32 cellular contexts compared by ENCODE assay signal in the genomic region with DNA sequence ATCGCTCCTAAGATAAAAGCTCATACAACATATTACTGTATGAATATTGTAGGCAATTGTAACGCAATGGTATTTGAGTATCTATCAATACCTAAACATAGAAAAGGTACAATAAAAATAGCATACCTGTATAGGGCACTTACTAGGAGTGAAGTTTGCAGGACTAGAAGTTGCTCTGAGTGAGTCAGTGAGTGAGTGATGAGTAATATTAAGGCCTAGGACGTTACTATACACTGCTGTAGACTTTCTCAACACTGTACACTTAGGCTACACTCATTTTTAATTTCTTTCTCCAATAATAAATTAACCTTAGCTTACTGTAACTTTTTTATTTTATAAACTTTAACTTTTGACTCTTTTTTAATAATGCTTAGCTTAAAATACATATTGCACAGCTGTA.
"Had no signal": no experiment of that assay in that cellular context is flagged by ENCODE, and none has a peak within 500 bp of the region (broad histone marks: within the 10 kb centered on the region; RNA-seq: fewer than 3 reads in every experiment).

No MANE protein-coding gene starts in this region.

- H3K36me3 Mint-ChIP-seq: activated CD4-positive, alpha-beta memory T cell treated with anti-CD3 and anti-CD28 coated beads for 36 hours; activated naive CD4-positive, alpha-beta T cell treated with anti-CD3 and anti-CD28 coated beads, Interleukin-2, amount 10 ng/mL, durations not matched to agents 7 days and 5 days; activated naive CD8-positive, alpha-beta T cell had no signal

- ATAC-seq: activated naive CD8-positive, alpha-beta T cell treated with anti-CD3 and anti-CD28 coated beads, Interleukin-2, amount 50 U/mL, for 24 hours; activated T-cell treated with anti-CD3 and anti-CD28 coated beads, Interleukin-2, amount 50 U/mL, for 4 hours had no signal

- H3K9me3 ChIP-seq: SJCRH30 had no signal

- H3K27me3 Mint-ChIP-seq: activated B cell treated with CpG ODN at 0.5 μM for 24 hours; activated CD4-positive, alpha-beta memory T cell treated with anti-CD3 and anti-CD28 coated beads for 36 hours; activated naive CD4-positive, alpha-beta T cell treated with anti-CD3 and anti-CD28 coated beads, Interleukin-2, amount 10 ng/mL, durations not matched to agents 7 days and 5 days; activated naive CD8-positive, alpha-beta T cell; activated naive CD8-positive, alpha-beta T cell treated with anti-CD3 and anti-CD28 coated beads, Interleukin-2, amount 50 U/mL, for 24 hours had no signal

- H3K27ac Mint-ChIP-seq: activated B cell treated with CpG ODN at 0.5 μM for 24 hours; activated CD4-positive, alpha-beta memory T cell treated with anti-CD3 and anti-CD28 coated beads for 36 hours; activated naive CD4-positive, alpha-beta T cell treated with anti-CD3 and anti-CD28 coated beads, Interleukin-2, amount 10 ng/mL, durations not matched to agents 7 days and 5 days; activated naive CD8-positive, alpha-beta T cell; activated naive CD8-positive, alpha-beta T cell treated with anti-CD3 and anti-CD28 coated beads, Interleukin-2, amount 50 U/mL, for 24 hours; activated T-helper 1 cell treated with anti-CD3 and anti-CD28 coated beads, Interleukin-12 subunit alpha, Interleukin-12 subunit beta, Interleukin-2, Interleukin-4 antibody, amounts not matched to agents 30 ng/mL and 10 ng/mL and 1 ng/mL, durations not matched to agents 14 hours and 24 hours and 36 hours; T-helper 2 cell treated with Interferon-gamma antibody and Interleukin-4, amounts not matched to agents 5 μg/mL and 100 μg/mL, for 36 hours had no signal

- H3K27ac ChIP-seq: PC-9, SJCRH30, SK-N-MC, VCaP had no signal

- H3K4me2 ChIP-seq: PC-9 had no signal

- H3K27me3 ChIP-seq: SJCRH30 had no signal

- H3K9me3 Mint-ChIP-seq: activated B cell treated with CpG ODN at 0.5 μM for 24 hours; activated CD4-positive, alpha-beta memory T cell treated with anti-CD3 and anti-CD28 coated beads for 36 hours; activated naive CD4-positive, alpha-beta T cell treated with anti-CD3 and anti-CD28 coated beads, Interleukin-2, amount 10 ng/mL, durations not matched to agents 7 days and 5 days; activated naive CD8-positive, alpha-beta T cell treated with anti-CD3 and anti-CD28 coated beads, Interleukin-2, amount 50 U/mL, for 24 hours; activated T-cell treated with anti-CD3 and anti-CD28 coated beads, Interleukin-2, amount 50 U/mL, for 4 hours; activated T-helper 1 cell treated with anti-CD3 and anti-CD28 coated beads, Interleukin-12 subunit alpha, Interleukin-12 subunit beta, Interleukin-2, Interleukin-4 antibody, amounts not matched to agents 30 ng/mL and 10 ng/mL and 1 ng/mL, durations not matched to agents 14 hours and 24 hours and 36 hours; T-helper 2 cell treated with Interferon-gamma antibody and Interleukin-4, amounts not matched to agents 5 μg/mL and 100 μg/mL, for 36 hours had no signal

- H3K4me3 ChIP-seq: PC-9, SJCRH30, SK-N-MC had no signal

- H3K4me1 Mint-ChIP-seq: activated B cell treated with CpG ODN at 0.5 μM for 24 hours; activated naive CD4-positive, alpha-beta T cell treated with anti-CD3 and anti-CD28 coated beads, Interleukin-2, amount 10 ng/mL, durations not matched to agents 7 days and 5 days; activated naive CD8-positive, alpha-beta T cell treated with anti-CD3 and anti-CD28 coated beads, Interleukin-2, amount 50 U/mL, for 24 hours had no signal

- H2AFZ ChIP-seq: PC-9 had no signal

- DNase-seq: activated B cell treated with CpG ODN at 0.5 μM for 24 hours; activated CD4-positive, alpha-beta memory T cell treated with anti-CD3 and anti-CD28 coated beads for 36 hours; activated CD4-positive, alpha-beta T cell treated with anti-CD3 and anti-CD28 coated beads for 4 hours; activated CD4-positive, alpha-beta T cell treated with anti-CD3 and anti-CD28 coated beads, Interleukin-2, amount 50 U/mL, for 1 hour; activated CD4-positive, CD25-positive, alpha-beta regulatory T cell treated with anti-CD3 and anti-CD28 coated beads, Interleukin-2, amount 50 U/mL, for 72 hours; activated CD8-positive, alpha-beta memory T cell treated with anti-CD3 and anti-CD28 coated beads, Interleukin-2, amount 50 U/mL, for 4 hours; activated gamma-delta T cell treated with Interleukin-2 at 50 U/mL for 16 hours; activated naive CD4-positive, alpha-beta T cell treated with anti-CD3 and anti-CD28 coated beads, Interleukin-2, amount 10 ng/mL, durations not matched to agents 7 days and 5 days; activated naive CD8-positive, alpha-beta T cell treated with anti-CD3 and anti-CD28 coated beads, Interleukin-2, amount 50 U/mL, for 24 hours; activated T-cell treated with anti-CD3 and anti-CD28 coated beads for 4 hours; activated T-cell treated with anti-CD3 and anti-CD28 coated beads, Interleukin-2, amount 50 U/mL, for 4 hours; amniotic stem cell; aorta; Kasumi-1; KG1; MM.1S; NCI-H1092; NCI-H1436 treated with DMSO at 0.1 percent for 48 hours; NCI-H1694 treated with DMSO at 0.1 percent for 48 hours; NCI-H2029; NCI-H510A; NCI-H526; NCI-H748 treated with DMSO at 0.1 percent for 48 hours; NK-92 treated with Interleukin-12 subunit alpha and Interleukin-12 subunit beta, amount 100 ng/mL, for 24 hours; PC-9; SHP77; SJCRH30 had no signal

- H3K4me1 ChIP-seq: SJCRH30 had no signal

- H3K4me3 Mint-ChIP-seq: activated B cell treated with CpG ODN at 0.5 μM for 24 hours; activated CD4-positive, alpha-beta memory T cell treated with anti-CD3 and anti-CD28 coated beads for 36 hours; activated naive CD4-positive, alpha-beta T cell treated with anti-CD3 and anti-CD28 coated beads, Interleukin-2, amount 10 ng/mL, durations not matched to agents 7 days and 5 days; activated naive CD8-positive, alpha-beta T cell; activated naive CD8-positive, alpha-beta T cell treated with anti-CD3 and anti-CD28 coated beads, Interleukin-2, amount 50 U/mL, for 24 hours; activated T-cell treated with anti-CD3 and anti-CD28 coated beads, Interleukin-2, amount 50 U/mL, for 4 hours; activated T-helper 1 cell treated with anti-CD3 and anti-CD28 coated beads, Interleukin-12 subunit alpha, Interleukin-12 subunit beta, Interleukin-2, Interleukin-4 antibody, amounts not matched to agents 30 ng/mL and 10 ng/mL and 1 ng/mL, durations not matched to agents 14 hours and 24 hours and 36 hours; T-helper 2 cell treated with Interferon-gamma antibody and Interleukin-4, amounts not matched to agents 5 μg/mL and 100 μg/mL, for 36 hours had no signal

- H3K36me3 ChIP-seq: SJCRH30 had no signal
